Comparison of ENCODE assay signal across 1 cellular context in the genomic region with DNA sequence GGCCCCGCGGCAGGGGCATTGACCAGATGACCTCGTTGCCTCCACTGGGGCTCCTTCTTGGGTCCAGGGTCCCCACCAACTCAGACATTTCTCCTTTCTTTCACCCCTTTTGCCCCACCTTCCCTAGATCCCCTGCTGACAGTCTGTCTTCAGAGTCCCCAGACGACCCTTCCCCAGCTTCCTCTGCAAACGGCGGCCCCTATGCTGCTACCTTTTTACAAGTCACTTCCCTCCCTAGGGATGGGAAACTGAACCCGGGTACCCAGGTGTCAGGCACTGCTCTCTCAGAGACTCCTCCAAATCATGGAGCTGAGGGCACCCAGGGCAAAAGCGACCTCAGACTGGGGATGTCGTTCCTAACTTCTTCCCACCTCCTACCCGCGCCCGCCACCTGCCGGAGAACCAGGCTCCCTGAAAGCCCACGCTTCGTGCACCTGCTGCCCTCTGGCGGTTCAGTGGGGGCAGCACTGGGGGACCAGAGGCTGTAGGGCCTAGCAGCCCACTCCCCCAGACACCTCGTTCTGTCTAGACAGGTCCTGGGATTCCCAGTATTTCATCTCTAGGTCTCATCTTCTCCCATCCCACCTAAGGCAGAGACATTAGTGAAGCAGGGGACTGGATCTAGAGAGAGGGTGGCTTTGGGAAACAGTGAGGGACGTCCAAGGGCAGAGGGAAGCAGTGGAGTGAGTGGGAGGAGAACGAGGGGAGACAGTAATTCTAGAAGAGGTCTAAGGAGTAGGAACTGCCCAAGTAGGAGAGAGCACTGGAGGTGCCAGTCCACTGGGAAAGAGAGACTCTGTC.
TF ChIP-seq lines count a peak whose summit lies in the region.

No MANE protein-coding gene starts in this region.

TF ChIP-seq in K562, 482 proteins besides CTCF, POLR2A, EP300 and RAD21 (continued from another document and continues in another):
- TF ChIP-seq, protein P1, sequence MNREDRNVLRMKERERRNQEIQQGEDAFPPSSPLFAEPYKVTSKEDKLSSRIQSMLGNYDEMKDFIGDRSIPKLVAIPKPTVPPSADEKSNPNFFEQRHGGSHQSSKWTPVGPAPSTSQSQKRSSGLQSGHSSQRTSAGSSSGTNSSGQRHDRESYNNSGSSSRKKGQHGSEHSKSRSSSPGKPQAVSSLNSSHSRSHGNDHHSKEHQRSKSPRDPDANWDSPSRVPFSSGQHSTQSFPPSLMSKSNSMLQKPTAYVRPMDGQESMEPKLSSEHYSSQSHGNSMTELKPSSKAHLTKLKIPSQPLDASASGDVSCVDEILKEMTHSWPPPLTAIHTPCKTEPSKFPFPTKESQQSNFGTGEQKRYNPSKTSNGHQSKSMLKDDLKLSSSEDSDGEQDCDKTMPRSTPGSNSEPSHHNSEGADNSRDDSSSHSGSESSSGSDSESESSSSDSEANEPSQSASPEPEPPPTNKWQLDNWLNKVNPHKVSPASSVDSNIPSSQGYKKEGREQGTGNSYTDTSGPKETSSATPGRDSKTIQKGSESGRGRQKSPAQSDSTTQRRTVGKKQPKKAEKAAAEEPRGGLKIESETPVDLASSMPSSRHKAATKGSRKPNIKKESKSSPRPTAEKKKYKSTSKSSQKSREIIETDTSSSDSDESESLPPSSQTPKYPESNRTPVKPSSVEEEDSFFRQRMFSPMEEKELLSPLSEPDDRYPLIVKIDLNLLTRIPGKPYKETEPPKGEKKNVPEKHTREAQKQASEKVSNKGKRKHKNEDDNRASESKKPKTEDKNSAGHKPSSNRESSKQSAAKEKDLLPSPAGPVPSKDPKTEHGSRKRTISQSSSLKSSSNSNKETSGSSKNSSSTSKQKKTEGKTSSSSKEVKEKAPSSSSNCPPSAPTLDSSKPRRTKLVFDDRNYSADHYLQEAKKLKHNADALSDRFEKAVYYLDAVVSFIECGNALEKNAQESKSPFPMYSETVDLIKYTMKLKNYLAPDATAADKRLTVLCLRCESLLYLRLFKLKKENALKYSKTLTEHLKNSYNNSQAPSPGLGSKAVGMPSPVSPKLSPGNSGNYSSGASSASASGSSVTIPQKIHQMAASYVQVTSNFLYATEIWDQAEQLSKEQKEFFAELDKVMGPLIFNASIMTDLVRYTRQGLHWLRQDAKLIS (CRISPR knock-in tag; IDR thresholded peaks at IDR 0.05): no peak
- TF ChIP-seq ZBTB7A (IDR thresholded peaks at IDR 0.05; ENCODE audit: borderline replicate concordance, control insufficient read depth, low read depth, low read length) (peak; percentile 99), GATAD2B (IDR thresholded peaks at IDR 0.05; ENCODE audit: borderline replicate concordance) (peak; percentile 78), SMAD1 (IDR thresholded peaks at IDR 0.05; ENCODE audit: low read depth, low read length, partially characterized antibody) (no peak), CTBP1 (IDR thresholded peaks at IDR 0.05; ENCODE audit: borderline replicate concordance) (peak; percentile 79; the same call in 1 of the 2 replicates), ZNF24 (IDR thresholded peaks at IDR 0.05) (peak; percentile 47; the same call in 1 of the 2 replicates), CBFB (CRISPR knock-in tag; IDR thresholded peaks at IDR 0.05) (peak; percentile 66; the same call in 1 of the 2 replicates), YBX1 (IDR thresholded peaks at IDR 0.05) (no peak), CBFA2T3 (IDR thresholded peaks at IDR 0.05) (0 out of 2 replicates have a peak, but pooled peaks have one; percentile 12), ZNF384 (IDR thresholded peaks at IDR 0.05; ENCODE audit: low read depth, low read length) (peak; percentile 53; the same call in 1 of the 2 replicates), CEBPB (tag; IDR thresholded peaks at IDR 0.05) (no peak), SMARCE1 (IDR thresholded peaks at IDR 0.05) (peak; percentile 52; the same call in 1 of the 2 replicates), TCF3 (CRISPR knock-in tag; IDR thresholded peaks at IDR 0.05) (0 out of 2 replicates have a peak, but pooled peaks have one; percentile 20), PRPF4 (IDR thresholded peaks at IDR 0.05; ENCODE audit: insufficient read depth, low read depth, low read length, poor library complexity, severe bottlenecking) (no peak), SOX6 (IDR thresholded peaks at IDR 0.05) (peak; percentile 21; the same call in 1 of the 2 replicates), ETV6 (IDR thresholded peaks at IDR 0.05; ENCODE audit: borderline replicate concordance in 1 of 2, low read depth in 2 of 2, low read length in 1 of 2) (no peak), ETV6 (CRISPR knock-in tag; IDR thresholded peaks at IDR 0.05; ENCODE audit: borderline replicate concordance) (0 out of 2 replicates have a peak, but pooled peaks have one; percentile 57), ATF1 (CRISPR knock-in tag; IDR thresholded peaks at IDR 0.05) (no peak), ATF1 (tag; IDR thresholded peaks at IDR 0.05) (peak; percentile 33; the same call in 1 of the 2 replicates), ZNF444 (CRISPR knock-in tag; IDR thresholded peaks at IDR 0.05) (no peak), ARNT (IDR thresholded peaks at IDR 0.05) (peak in 1 of 2 experiments; percentile 76; a peak in 1 of 4 replicates), HNRNPLL (IDR thresholded peaks at IDR 0.05; ENCODE audit: low read depth, low read length, poor library complexity, severe bottlenecking) (peak; percentile 62), SP1 (CRISPR knock-in tag; IDR thresholded peaks at IDR 0.05) (peak; percentile 94), RCOR1 (IDR thresholded peaks at IDR 0.05; ENCODE audit: borderline replicate concordance in 1 of 2, low read depth in 2 of 2, low read length in 2 of 2) (peak; percentile 14 to 80; a peak in 3 of 4 replicates), HDAC8 (tag; IDR thresholded peaks at IDR 0.05) (0 out of 2 replicates have a peak, but pooled peaks have one; percentile 33), RBM39 (optimal IDR thresholded peaks at IDR 0.05; ENCODE audit: low read depth, low read length) (no peak), KAT2B (IDR thresholded peaks at IDR 0.05; ENCODE audit: low read depth, low read length) (peak; percentile 92), BCOR (IDR thresholded peaks at IDR 0.05) (peak; percentile 54; the same call in 1 of the 2 replicates), ZKSCAN1 (IDR thresholded peaks at IDR 0.05; ENCODE audit: low read depth, low read length) (peak; percentile 60; the same call in 1 of the 2 replicates), HDGF (IDR thresholded peaks at IDR 0.05) (peak; percentile 88; the same call in 1 of the 2 replicates), ATF7 (IDR thresholded peaks at IDR 0.05) (peak; percentile 49; the same call in 1 of the 2 replicates), THRAP3 (IDR thresholded peaks at IDR 0.05; ENCODE audit: borderline replicate concordance) (peak; percentile 54; the same call in 1 of the 2 replicates), C11orf30 (IDR thresholded peaks at IDR 0.05; ENCODE audit: low read depth) (no peak), NFIC (IDR thresholded peaks at IDR 0.05) (peak; percentile 32; the same call in 1 of the 2 replicates), ZFP36 (IDR thresholded peaks at IDR 0.05; ENCODE audit: low read depth, low read length, partially characterized antibody) (peak; percentile 7), SMARCA4 (IDR thresholded peaks at IDR 0.05) (peak; percentile 64), JUND (IDR thresholded peaks at IDR 0.05; ENCODE audit: borderline replicate concordance, low read depth, low read length) (peak; percentile 64), JUND (tag; IDR thresholded peaks at IDR 0.05; ENCODE audit: borderline replicate concordance, low read depth, low read length) (no peak; the same call in 2 of the 3 replicates), ZZZ3 (IDR thresholded peaks at IDR 0.05) (peak; percentile 64; the same call in 1 of the 2 replicates), MAZ (CRISPR knock-in tag; conservative IDR thresholded peaks at IDR 0.05 in 1 of 2, IDR thresholded peaks at IDR 0.05 in 1 of 2) (peak; percentile 35 to 79; a peak in 2 of 4 replicates), FOXM1 (IDR thresholded peaks at IDR 0.05; ENCODE audit: low read depth) (no peak), FOXM1 (CRISPR knock-in tag; IDR thresholded peaks at IDR 0.05; ENCODE audit: low read depth) (peak; percentile 42; the same call in 1 of the 2 replicates), CREB1 (IDR thresholded peaks at IDR 0.05) (peak; percentile 17; the same call in 1 of the 2 replicates), CREB1 (CRISPR knock-in tag; IDR thresholded peaks at IDR 0.05) (peak; percentile 68), ZNF324 (CRISPR knock-in tag; IDR thresholded peaks at IDR 0.05) (no peak), ZNF263 (CRISPR knock-in tag; IDR thresholded peaks at IDR 0.05; ENCODE audit: borderline replicate concordance) (peak; percentile 37; the same call in 1 of the 2 replicates), SNRNP70 (optimal IDR thresholded peaks at IDR 0.05; ENCODE audit: low read depth, low read length) (no peak), EGR1 (conservative IDR thresholded peaks at IDR 0.05) (peak; percentile 81), CBX3 (IDR thresholded peaks at IDR 0.05; ENCODE audit: borderline replicate concordance in 1 of 2, low read length in 2 of 2) (peak in 1 of 2 experiments; percentile 52; a peak in 1 of 3 replicates), KDM1A (IDR thresholded peaks at IDR 0.05) (peak in 1 of 2 experiments; percentile 51; a peak in 1 of 4 replicates), L3MBTL2 (IDR thresholded peaks at IDR 0.05) (peak; percentile 39; the same call in 1 of the 2 replicates)
- TF ChIP-seq, protein P2, sequence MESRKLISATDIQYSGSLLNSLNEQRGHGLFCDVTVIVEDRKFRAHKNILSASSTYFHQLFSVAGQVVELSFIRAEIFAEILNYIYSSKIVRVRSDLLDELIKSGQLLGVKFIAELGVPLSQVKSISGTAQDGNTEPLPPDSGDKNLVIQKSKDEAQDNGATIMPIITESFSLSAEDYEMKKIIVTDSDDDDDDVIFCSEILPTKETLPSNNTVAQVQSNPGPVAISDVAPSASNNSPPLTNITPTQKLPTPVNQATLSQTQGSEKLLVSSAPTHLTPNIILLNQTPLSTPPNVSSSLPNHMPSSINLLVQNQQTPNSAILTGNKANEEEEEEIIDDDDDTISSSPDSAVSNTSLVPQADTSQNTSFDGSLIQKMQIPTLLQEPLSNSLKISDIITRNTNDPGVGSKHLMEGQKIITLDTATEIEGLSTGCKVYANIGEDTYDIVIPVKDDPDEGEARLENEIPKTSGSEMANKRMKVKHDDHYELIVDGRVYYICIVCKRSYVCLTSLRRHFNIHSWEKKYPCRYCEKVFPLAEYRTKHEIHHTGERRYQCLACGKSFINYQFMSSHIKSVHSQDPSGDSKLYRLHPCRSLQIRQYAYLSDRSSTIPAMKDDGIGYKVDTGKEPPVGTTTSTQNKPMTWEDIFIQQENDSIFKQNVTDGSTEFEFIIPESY (CRISPR knock-in tag; IDR thresholded peaks at IDR 0.05): peak; percentile 48; the same call in 1 of the 2 replicates
- TF ChIP-seq, protein P3, sequence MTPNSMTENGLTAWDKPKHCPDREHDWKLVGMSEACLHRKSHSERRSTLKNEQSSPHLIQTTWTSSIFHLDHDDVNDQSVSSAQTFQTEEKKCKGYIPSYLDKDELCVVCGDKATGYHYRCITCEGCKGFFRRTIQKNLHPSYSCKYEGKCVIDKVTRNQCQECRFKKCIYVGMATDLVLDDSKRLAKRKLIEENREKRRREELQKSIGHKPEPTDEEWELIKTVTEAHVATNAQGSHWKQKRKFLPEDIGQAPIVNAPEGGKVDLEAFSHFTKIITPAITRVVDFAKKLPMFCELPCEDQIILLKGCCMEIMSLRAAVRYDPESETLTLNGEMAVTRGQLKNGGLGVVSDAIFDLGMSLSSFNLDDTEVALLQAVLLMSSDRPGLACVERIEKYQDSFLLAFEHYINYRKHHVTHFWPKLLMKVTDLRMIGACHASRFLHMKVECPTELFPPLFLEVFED (CRISPR knock-in tag; conservative IDR thresholded peaks at IDR 0.05): 0 out of 2 replicates have a peak, but pooled peaks have one; percentile 21
- TF ChIP-seq, protein P4, sequence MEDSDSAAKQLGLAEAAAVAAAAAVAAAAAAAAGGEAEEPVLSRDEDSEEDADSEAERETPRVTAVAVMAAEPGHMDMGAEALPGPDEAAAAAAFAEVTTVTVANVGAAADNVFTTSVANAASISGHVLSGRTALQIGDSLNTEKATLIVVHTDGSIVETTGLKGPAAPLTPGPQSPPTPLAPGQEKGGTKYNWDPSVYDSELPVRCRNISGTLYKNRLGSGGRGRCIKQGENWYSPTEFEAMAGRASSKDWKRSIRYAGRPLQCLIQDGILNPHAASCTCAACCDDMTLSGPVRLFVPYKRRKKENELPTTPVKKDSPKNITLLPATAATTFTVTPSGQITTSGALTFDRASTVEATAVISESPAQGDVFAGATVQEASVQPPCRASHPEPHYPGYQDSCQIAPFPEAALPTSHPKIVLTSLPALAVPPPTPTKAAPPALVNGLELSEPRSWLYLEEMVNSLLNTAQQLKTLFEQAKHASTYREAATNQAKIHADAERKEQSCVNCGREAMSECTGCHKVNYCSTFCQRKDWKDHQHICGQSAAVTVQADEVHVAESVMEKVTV (CRISPR knock-in tag; IDR thresholded peaks at IDR 0.05): peak; percentile 83
- TF ChIP-seq, protein P5, sequence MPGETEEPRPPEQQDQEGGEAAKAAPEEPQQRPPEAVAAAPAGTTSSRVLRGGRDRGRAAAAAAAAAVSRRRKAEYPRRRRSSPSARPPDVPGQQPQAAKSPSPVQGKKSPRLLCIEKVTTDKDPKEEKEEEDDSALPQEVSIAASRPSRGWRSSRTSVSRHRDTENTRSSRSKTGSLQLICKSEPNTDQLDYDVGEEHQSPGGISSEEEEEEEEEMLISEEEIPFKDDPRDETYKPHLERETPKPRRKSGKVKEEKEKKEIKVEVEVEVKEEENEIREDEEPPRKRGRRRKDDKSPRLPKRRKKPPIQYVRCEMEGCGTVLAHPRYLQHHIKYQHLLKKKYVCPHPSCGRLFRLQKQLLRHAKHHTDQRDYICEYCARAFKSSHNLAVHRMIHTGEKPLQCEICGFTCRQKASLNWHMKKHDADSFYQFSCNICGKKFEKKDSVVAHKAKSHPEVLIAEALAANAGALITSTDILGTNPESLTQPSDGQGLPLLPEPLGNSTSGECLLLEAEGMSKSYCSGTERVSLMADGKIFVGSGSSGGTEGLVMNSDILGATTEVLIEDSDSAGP (CRISPR knock-in tag; IDR thresholded peaks at IDR 0.05): 0 out of 2 replicates have a peak, but pooled peaks have one; percentile 49
- TF ChIP-seq, protein P6, sequence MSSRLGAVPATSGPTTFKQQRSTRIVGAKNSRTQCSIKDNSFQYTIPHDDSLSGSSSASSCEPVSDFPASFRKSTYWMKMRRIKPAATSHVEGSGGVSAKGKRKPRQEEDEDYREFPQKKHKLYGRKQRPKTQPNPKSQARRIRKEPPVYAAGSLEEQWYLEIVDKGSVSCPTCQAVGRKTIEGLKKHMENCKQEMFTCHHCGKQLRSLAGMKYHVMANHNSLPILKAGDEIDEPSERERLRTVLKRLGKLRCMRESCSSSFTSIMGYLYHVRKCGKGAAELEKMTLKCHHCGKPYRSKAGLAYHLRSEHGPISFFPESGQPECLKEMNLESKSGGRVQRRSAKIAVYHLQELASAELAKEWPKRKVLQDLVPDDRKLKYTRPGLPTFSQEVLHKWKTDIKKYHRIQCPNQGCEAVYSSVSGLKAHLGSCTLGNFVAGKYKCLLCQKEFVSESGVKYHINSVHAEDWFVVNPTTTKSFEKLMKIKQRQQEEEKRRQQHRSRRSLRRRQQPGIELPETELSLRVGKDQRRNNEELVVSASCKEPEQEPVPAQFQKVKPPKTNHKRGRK (tag; IDR thresholded peaks at IDR 0.05): peak; percentile 60; the same call in 1 of the 2 replicates
